In the genomic region with DNA sequence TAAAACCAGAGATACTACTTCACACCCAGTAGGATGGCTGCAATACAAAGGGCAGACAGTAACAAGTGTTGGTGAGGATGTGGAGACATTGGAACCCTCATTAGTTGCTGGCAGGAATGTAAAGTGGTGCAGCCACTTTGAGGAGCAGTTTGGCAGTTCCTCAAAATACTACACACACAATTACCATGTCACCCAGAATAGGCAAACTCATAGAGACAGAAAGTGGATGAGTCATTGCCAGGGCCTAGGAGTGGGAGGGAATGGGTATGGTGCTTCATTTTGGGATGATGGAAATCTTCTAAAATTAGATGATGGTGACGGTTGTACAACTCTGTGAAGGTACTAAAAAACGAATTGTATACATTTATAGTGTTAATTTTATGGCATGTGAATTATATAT, we compare ENCODE assay signal across 1 cellular context.
TF ChIP-seq lines count a peak whose summit lies in the region.

No MANE protein-coding gene starts in this region.

TF ChIP-seq in GM23338, 12 proteins besides CTCF, POLR2A, EP300 and RAD21 (continued from another document):
- TF ChIP-seq ZNF462 (CRISPR knock-in tag; IDR thresholded peaks at IDR 0.05) (no peak), POLR2AphosphoS5 (IDR thresholded peaks at IDR 0.05; ENCODE audit: low read depth) (no peak), STAT1 (IDR thresholded peaks at IDR 0.05; ENCODE audit: unreplicated experiment) (no peak), NANOG (IDR thresholded peaks at IDR 0.05; ENCODE audit: borderline replicate concordance) (no peak)
